25 cellular contexts compared by ENCODE assay signal in the genomic region with DNA sequence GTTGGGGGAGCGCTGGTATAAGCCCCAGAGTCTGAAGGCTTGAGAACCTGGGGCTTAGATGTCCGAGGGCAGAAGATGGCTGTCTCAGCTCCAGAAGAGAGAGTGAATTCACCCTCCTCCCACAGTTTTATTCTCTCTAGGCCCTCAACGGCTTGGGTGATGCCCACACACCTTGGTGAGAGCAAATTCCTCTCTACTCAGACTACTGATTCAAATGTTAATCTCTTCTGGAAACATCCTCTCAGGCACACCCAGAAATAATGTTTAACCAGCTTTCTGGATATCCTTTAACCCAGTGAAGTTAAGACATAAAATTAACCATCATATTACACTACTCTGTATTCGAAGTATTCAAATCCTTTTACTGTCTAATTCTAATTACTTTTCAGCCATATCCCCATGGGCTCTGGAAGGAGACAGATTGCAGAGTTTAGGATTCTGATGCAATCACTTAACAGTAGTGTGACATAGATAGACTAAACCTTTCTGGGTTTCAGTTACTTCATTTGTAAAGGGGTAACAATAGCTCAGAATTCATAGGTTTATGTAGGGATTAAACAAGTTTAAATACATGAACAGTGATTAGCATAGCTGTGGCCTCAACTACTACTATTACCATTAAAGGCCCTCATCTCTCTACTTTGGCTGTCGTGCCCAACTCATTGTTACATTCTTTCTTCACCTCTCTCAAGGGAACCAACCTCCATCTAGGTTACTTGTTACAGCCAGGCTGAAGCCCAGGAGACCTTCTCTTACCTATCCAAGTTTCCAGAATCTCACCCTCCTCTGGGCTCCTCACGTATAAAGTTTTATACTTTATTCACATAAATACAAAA. TPM values are rescaled to one million over a fixed set of nuclear protein-coding genes. Genes with fewer than 3 reads are reported as not detected.
DNase-seq lines count a peak whose midpoint lies in the region; ATAC-seq and FAIRE-seq lines count a peak whose summit lies in the region.
"Had no signal": no experiment of that assay in that cellular context is flagged by ENCODE, and none has a peak within 500 bp of the region (broad histone marks: within the 10 kb centered on the region; RNA-seq: fewer than 3 reads in every experiment).

No MANE protein-coding gene starts in this region.

- H3K23ac ChIP-seq in neuronal stem cell (ENCODE audit: low read depth, low read length, poor library complexity) = no peak overlapping the region

- no peak overlapping the region for H4K8ac ChIP-seq in neuronal stem cell (ENCODE audit: low read depth, low read length)

- FAIRE-seq in GM18507 (lab: Jason Lieb, UNC) = peak; percentile 63
- FAIRE-seq: D721Med, G401.6, GM12878, HTR-8/SVneo had no signal

- H3K4me3 ChIP-seq in neuronal stem cell (ENCODE audit: low read length in 2 of 2) = no peak overlapping the region
- H3K4me3 ChIP-seq: body of pancreas, GM12878, lung, MG63 had no signal

- no peak for DNase-seq in GM18507 (ENCODE audit: extremely low spot score, insufficient read length, low read depth)
- peak; percentile 8 for DNase-seq in NCI-H460 (ENCODE audit: extremely low read depth, low read depth)
- DNase-seq in epithelial cell of prostate (ENCODE audit: low read depth, low spot score) = no peak
- no peak for DNase-seq in neuronal stem cell (ENCODE audit: low spot score)
- no peak for DNase-seq in dermis blood vessel endothelial cell
- no peak for DNase-seq in stimulated activated effector memory CD8-positive, alpha-beta T cell treated with anti-CD3 and anti-CD28 coated beads, Interleukin-12 subunit alpha, Interleukin-12 subunit beta, amount 100 ng/mL, for 72 hours (ENCODE audit: low spot score in 2 of 2)
- DNase-seq: activated CD4-positive, alpha-beta T cell treated with anti-CD3 and anti-CD28 coated beads, Interleukin-2, amount 50 U/mL, for 48 hours; activated T-cell treated with anti-CD3 and anti-CD28 coated beads, Interleukin-2, amount 50 U/mL, for 24 hours; body of pancreas; MG63; naive B cell; NCI-H345; SHP77 treated with DMSO at 0.1 percent for 48 hours; stimulated activated CD4-positive, alpha-beta T cell treated with anti-CD3 and anti-CD28 coated beads, Interleukin-2, amount 100 ng/mL, for 48 hours had no signal

- H3K36me3 Mint-ChIP-seq in stimulated activated effector memory CD8-positive, alpha-beta T cell treated with anti-CD3 and anti-CD28 coated beads, Interleukin-12 subunit alpha, Interleukin-12 subunit beta, amount 100 ng/mL, for 72 hours = no peaks in the 10 kb centered on the region
- H3K36me3 Mint-ChIP-seq: activated naive CD4-positive, alpha-beta T cell treated with anti-CD3 and anti-CD28 coated beads, Interleukin-2, amount 50 U/mL, for 24 hours had no signal

- H2BK12ac ChIP-seq in neuronal stem cell (ENCODE audit: low read length) = no peak overlapping the region

- H3K9me3 Mint-ChIP-seq in stimulated activated effector memory CD8-positive, alpha-beta T cell treated with anti-CD3 and anti-CD28 coated beads, Interleukin-12 subunit alpha, Interleukin-12 subunit beta, amount 100 ng/mL, for 72 hours = no peaks in the 10 kb centered on the region
- H3K9me3 Mint-ChIP-seq: activated naive CD4-positive, alpha-beta T cell treated with anti-CD3 and anti-CD28 coated beads, Interleukin-2, amount 50 U/mL, for 24 hours; activated T-cell treated with anti-CD3 and anti-CD28 coated beads, Interleukin-2, amount 50 U/mL, for 24 hours; dendritic cell treated with granulocyte-macrophage colony-stimulating factor and Interleukin-4, amounts not matched to agents 40 ng/mL and 50 ng/mL, for 4 days; T-helper 1 cell treated with Interleukin-12 subunit alpha and Interleukin-12 subunit beta and Interleukin-4 antibody, amounts not matched to agents 30 μg/mL and 1 μg/mL, for 36 hours had no signal

- no peak overlapping the region for H3K27ac Mint-ChIP-seq in stimulated activated effector memory CD8-positive, alpha-beta T cell treated with anti-CD3 and anti-CD28 coated beads, Interleukin-12 subunit alpha, Interleukin-12 subunit beta, amount 100 ng/mL, for 72 hours
- H3K27ac Mint-ChIP-seq: activated naive CD4-positive, alpha-beta T cell treated with anti-CD3 and anti-CD28 coated beads, Interleukin-2, amount 50 U/mL, for 24 hours; activated T-cell treated with anti-CD3 and anti-CD28 coated beads, Interleukin-2, amount 50 U/mL, for 24 hours; dendritic cell treated with granulocyte-macrophage colony-stimulating factor and Interleukin-4, amounts not matched to agents 40 ng/mL and 50 ng/mL, for 4 days; naive B cell; T-helper 1 cell treated with Interleukin-12 subunit alpha and Interleukin-12 subunit beta and Interleukin-4 antibody, amounts not matched to agents 30 μg/mL and 1 μg/mL, for 36 hours had no signal

- H3K4me2 ChIP-seq in neuronal stem cell (ENCODE audit: insufficient read depth, low read length, poor library complexity, severe bottlenecking) = no peak overlapping the region

- H3K4me1 ChIP-seq in neuronal stem cell (ENCODE audit: control insufficient read depth in 2 of 2, insufficient read depth in 1 of 2, low read depth in 1 of 2, low read length in 2 of 2) = peaks cover 3 to 9% of the 10 kb centered on the region in 2 donors
- H3K4me1 ChIP-seq: body of pancreas had no signal

- H2AFZ ChIP-seq in neuronal stem cell (ENCODE audit: low read length) = peak overlapping the region; percentile 3

- H3K27ac ChIP-seq in epithelial cell of prostate (peak overlapping the region; percentile 26), neuronal stem cell (replicated peaks; ENCODE audit: low read length) (no peak overlapping the region)
- H3K27ac ChIP-seq: body of pancreas, VCaP had no signal

- 100% methylated on average over 1 of the region's 6 CpGs; no CpG with 5 or more reads in 1 of the 2 donors for WGBS in neuronal stem cell (ENCODE audit: extremely low coverage in 2 of 2, insufficient read length in 2 of 2, insufficient replicate concordance in 1 of 2), 2 donors

- H3K36me3 ChIP-seq in neuronal stem cell (replicated peaks in 1 of 2; ENCODE audit: control insufficient read depth in 2 of 2, insufficient read depth in 2 of 2, low read length in 2 of 2) = no peaks in the 10 kb centered on the region
- H3K36me3 ChIP-seq: MG63 had no signal

- H3K4ac ChIP-seq in neuronal stem cell (ENCODE audit: low read length) = no peak overlapping the region

- no peak overlapping the region for H3K18ac ChIP-seq in neuronal stem cell (ENCODE audit: low read length)

- H4K91ac ChIP-seq in neuronal stem cell (ENCODE audit: low read depth, low read length, poor library complexity) = no peak overlapping the region

- ATAC-seq in GM18502 (IDR thresholded peaks at IDR 0.05; ENCODE audit: poor library complexity, unreplicated experiment) = no peak
- no peak for ATAC-seq in stimulated activated effector memory CD8-positive, alpha-beta T cell treated with anti-CD3 and anti-CD28 coated beads, Interleukin-12 subunit alpha, Interleukin-12 subunit beta, amount 100 ng/mL, for 72 hours
- no peak for ATAC-seq in HG02870 (IDR thresholded peaks at IDR 0.05; ENCODE audit: unreplicated experiment)
- ATAC-seq: body of pancreas, GM12878 had no signal

- H3K9ac ChIP-seq in neuronal stem cell (ENCODE audit: low read depth, low read length, poor library complexity) = no peak overlapping the region

- H3K4me3 Mint-ChIP-seq in stimulated activated effector memory CD8-positive, alpha-beta T cell treated with anti-CD3 and anti-CD28 coated beads, Interleukin-12 subunit alpha, Interleukin-12 subunit beta, amount 100 ng/mL, for 72 hours = no peak overlapping the region
- H3K4me3 Mint-ChIP-seq: activated naive CD4-positive, alpha-beta T cell treated with anti-CD3 and anti-CD28 coated beads, Interleukin-2, amount 50 U/mL, for 24 hours; activated T-cell treated with anti-CD3 and anti-CD28 coated beads, Interleukin-2, amount 50 U/mL, for 24 hours; dendritic cell treated with granulocyte-macrophage colony-stimulating factor and Interleukin-4, amounts not matched to agents 40 ng/mL and 50 ng/mL, for 4 days; T-helper 1 cell treated with Interleukin-12 subunit alpha and Interleukin-12 subunit beta and Interleukin-4 antibody, amounts not matched to agents 30 μg/mL and 1 μg/mL, for 36 hours had no signal

- H3K27me3 ChIP-seq in neuronal stem cell (ENCODE audit: control insufficient read depth in 3 of 3, insufficient read depth in 3 of 3, low read depth in 1 of 3, low read length in 3 of 3) = no peaks in the 10 kb centered on the region
- H3K27me3 ChIP-seq: body of pancreas, MG63 had no signal

- H2BK120ac ChIP-seq in neuronal stem cell (ENCODE audit: low read depth, low read length) = no peak overlapping the region

- no peaks in the 10 kb centered on the region for H3K9me3 ChIP-seq in neuronal stem cell (replicated peaks in 1 of 2; ENCODE audit: control insufficient read depth in 2 of 2, insufficient read depth in 1 of 2, low read depth in 1 of 2, low read length in 2 of 2)
- H3K9me3 ChIP-seq: body of pancreas had no signal

- no peak overlapping the region for H2BK15ac ChIP-seq in neuronal stem cell (ENCODE audit: low read length)

- H2AK5ac ChIP-seq in neuronal stem cell (ENCODE audit: low read depth, low read length) = no peak overlapping the region

- no peak overlapping the region for H2BK5ac ChIP-seq in neuronal stem cell (ENCODE audit: low read length)

- H3K79me1 ChIP-seq in neuronal stem cell (ENCODE audit: low read depth, low read length) = no peaks in the 10 kb centered on the region

- H3K4me1 Mint-ChIP-seq in stimulated activated effector memory CD8-positive, alpha-beta T cell treated with anti-CD3 and anti-CD28 coated beads, Interleukin-12 subunit alpha, Interleukin-12 subunit beta, amount 100 ng/mL, for 72 hours = no peaks in the 10 kb centered on the region
- H3K4me1 Mint-ChIP-seq: activated naive CD4-positive, alpha-beta T cell treated with anti-CD3 and anti-CD28 coated beads, Interleukin-2, amount 50 U/mL, for 24 hours; naive B cell had no signal

- no peak overlapping the region for H3K14ac ChIP-seq in neuronal stem cell (ENCODE audit: low read length)

RNA-seq across cellular contexts. Expression of gene ANO10, which starts 25.7 kb away (rescaled TPM):
- total RNA-seq in NCI-H460 (2014; rRNA removed; shearing (Covaris generic)) = 10.4 and 11.1 TPM in 2 replicates
- 3.6 and 7.9 TPM in 2 replicates for polyA plus RNA-seq in NCI-H460 (2014; cell fraction: nucleus; rRNA removed)
- 22.2 TPM for polyA plus RNA-seq in neuronal stem cell (2013, experiment 1 of 2)
- polyA plus RNA-seq in neuronal stem cell (2013, experiment 2 of 2) = 21.7 TPM
- 46.5 and 52.9 TPM in 2 replicates for total RNA-seq in dermis blood vessel endothelial cell

RNA-seq across cellular contexts. Expression of gene ABHD5, which starts 43.2 kb away (rescaled TPM):
- 13.6 and 15.5 TPM in 2 replicates for total RNA-seq in NCI-H460 (2014; rRNA removed; shearing (Covaris generic))
- polyA plus RNA-seq in NCI-H460 (2014; cell fraction: nucleus; rRNA removed) = 14.7 and 17.4 TPM in 2 replicates
- polyA plus RNA-seq in neuronal stem cell (2013, experiment 1 of 2) = 4.5 TPM
- 4.4 TPM for polyA plus RNA-seq in neuronal stem cell (2013, experiment 2 of 2)
- total RNA-seq in dermis blood vessel endothelial cell = 26.5 and 28.9 TPM in 2 replicates
